In genomic region chr4:81353861-81354260, GRCh38 we compare ENCODE assay signal across 19 cellular contexts.
DNase-seq lines count a peak whose midpoint lies in the region; ATAC-seq and TF ChIP-seq lines count a peak whose summit lies in the region.
"Had no signal": no experiment of that assay in that cellular context is flagged by ENCODE, and none has a peak within 500 bp of the region (broad histone marks: within the 10 kb centered on the region; RNA-seq: fewer than 3 reads in every experiment).

No MANE protein-coding gene starts in this region.

- H3K27me3 ChIP-seq in foreskin keratinocyte (peaks cover 8% of the 10 kb centered on the region), esophagus squamous epithelium (no peaks in the 10 kb centered on the region), left lung (no peaks in the 10 kb centered on the region)
- H3K27me3 ChIP-seq: SJCRH30 had no signal

- 32 to 46% methylated on average over 1 of the region's 1 CpG for WGBS in esophagus squamous epithelium, 2 donors

- intact Hi-C loops in esophagus squamous epithelium (cut with DNase I) = loop anchor here (5.0 kb wide), 1 partner anchor 287 kb away; no protein-coding TSS in a partner anchor
- intact Hi-C loops in left lung (cut with DNase I) = loop anchor here in 1 of 2 donors (10.0 kb wide), 1 partner anchor 279 kb away; no protein-coding TSS in a partner anchor

- H3K27ac ChIP-seq in foreskin keratinocyte (no peak overlapping the region), esophagus squamous epithelium (no peak overlapping the region), left lung (no peak overlapping the region)
- H3K27ac ChIP-seq: HL-60, RWPE1, SJCRH30 had no signal

- H3K36me3 ChIP-seq in esophagus squamous epithelium (no peaks in the 10 kb centered on the region), left lung (no peaks in the 10 kb centered on the region)
- H3K36me3 ChIP-seq: HAP-1, SJCRH30 had no signal

- no peaks in the 10 kb centered on the region for H3K9me3 ChIP-seq in esophagus squamous epithelium
- no peaks in the 10 kb centered on the region for H3K9me3 ChIP-seq in left lung
- H3K9me3 ChIP-seq: Caco-2, HAP-1, SJCRH30 had no signal

- no peak for TF ChIP-seq POLR2A in esophagus squamous epithelium (IDR thresholded peaks at IDR 0.05)

- TF ChIP-seq CTCF in cardiac fibroblast (IDR thresholded peaks at IDR 0.05; ENCODE audit: low read depth, low read length) (no peak), foreskin keratinocyte (conservative IDR thresholded peaks at IDR 0.05) (no peak), esophagus squamous epithelium (IDR thresholded peaks at IDR 0.05) (no peak), left lung (IDR thresholded peaks at IDR 0.05) (no peak)

- no peak overlapping the region for H3K4me3 ChIP-seq in cardiac fibroblast (replicated peaks in 1 of 2; ENCODE audit: low read depth in 2 of 2, low read length in 2 of 2)
- no peak overlapping the region for H3K4me3 ChIP-seq in esophagus squamous epithelium
- no peak overlapping the region for H3K4me3 ChIP-seq in left lung
- H3K4me3 ChIP-seq: GM12878, HAP-1, SJCRH30 had no signal

- DNase-seq in D341Med (ENCODE audit: low spot score) = peak; percentile 38
- peak; percentile 43 to 75 for DNase-seq in NCI-H524 (lab: John Stamatoyannopoulos, UW)
- peak; percentile 19 to 36 for DNase-seq in cardiac fibroblast (ENCODE audit: low read depth in 2 of 2)
- no peak for DNase-seq in foreskin keratinocyte
- DNase-seq in esophagus squamous epithelium (lab: John Stamatoyannopoulos, UW) = no peak
- no peak for DNase-seq in left lung
- no peak for DNase-seq in NCI-H2081 (lab: John Stamatoyannopoulos, UW)
- DNase-seq in NCI-H187 treated with DMSO at 0.1 percent for 48 hours (lab: John Stamatoyannopoulos, UW) = no peak
- DNase-seq: Caco-2, DMS79, KBM-7, NCI-H1092 treated with DMSO at 0.1 percent for 48 hours, NCI-H187, NCI-H510A treated with DMSO at 0.1 percent for 48 hours, SJCRH30 had no signal

- H3K4me1 ChIP-seq in foreskin keratinocyte (no peaks in the 10 kb centered on the region), esophagus squamous epithelium (no peaks in the 10 kb centered on the region), left lung (peaks cover 0 to 4% of the 10 kb centered on the region in 2 donors)
- H3K4me1 ChIP-seq: HAP-1, SJCRH30 had no signal

- peak; percentile 21 for ATAC-seq in foreskin keratinocyte
- no peak for ATAC-seq in left lung
- ATAC-seq: GM12878 had no signal

Comparison
In these comparisons a context has a peak if more than half of its experiments do, and no peak if none do; other contexts are left out.
1. DNase-seq: peak in D341Med (single experiment), NCI-H524 (2 of 2) and cardiac fibroblast (2 of 2); none in foreskin keratinocyte (0 of 2), esophagus squamous epithelium (single experiment), left lung (0 of 2), NCI-H2081 (0 of 2) and NCI-H187 treated with DMSO at 0.1 percent for 48 hours (single experiment).